8 cellular contexts compared by ENCODE assay signal in genomic region chr7:18570890-18571478, GRCh38.
DNase-seq lines count a peak whose midpoint lies in the region; ATAC-seq and TF ChIP-seq lines count a peak whose summit lies in the region.

No MANE protein-coding gene starts in this region.

- no peaks in the 10 kb centered on the region for H3K4me1 ChIP-seq in adrenal gland (replicated peaks in 1 of 2)
- H3K4me1 ChIP-seq in left lung: no peaks in the 10 kb centered on the region

- 44 to 53% (median 50%) methylated on average over 3 of the region's 3 CpGs for whole genome bisulfite sequencing in adrenal gland, 4 donors

- no peaks in the 10 kb centered on the region for H3K9me3 Mint-ChIP-seq in CD4-positive, alpha-beta T cell

- H3K9me3 ChIP-seq in adrenal gland (replicated peaks in 1 of 3): no peaks in the 10 kb centered on the region
- H3K9me3 ChIP-seq in left lung: no peaks in the 10 kb centered on the region
- no peaks in the 10 kb centered on the region for H3K9me3 ChIP-seq in CD4-positive, alpha-beta T cell (ENCODE audit: control insufficient read depth, low read length)

- H3K4me3 ChIP-seq in adrenal gland (no peak overlapping the region), left lung (no peak overlapping the region)

- TF ChIP-seq CTCF in adrenal gland (IDR thresholded peaks at IDR 0.05) (peak; percentile 16 to 56 (median 41)), left lung (IDR thresholded peaks at IDR 0.05) (peak; percentile 10 to 35)
- no peak for TF ChIP-seq CTCF in CD4-positive, alpha-beta T cell (IDR thresholded peaks at IDR 0.05)

- no peaks in the 10 kb centered on the region for H3K27me3 Mint-ChIP-seq in CD4-positive, alpha-beta T cell

- H3K4me3 Mint-ChIP-seq in CD4-positive, alpha-beta T cell: no peak overlapping the region

- intact Hi-C loops in adrenal gland (cut with DNase I) (loop anchor here (5.0 to 10.0 kb wide), 2 partner anchors 216 to 219 kb away; no protein-coding TSS in a partner anchor), left lung (cut with DNase I) (loop anchor here in 1 of 2 donors (5.0 kb wide), 1 partner anchor 219 kb away; no protein-coding TSS in a partner anchor)
- intact Hi-C loops in CD4-positive, alpha-beta T cell (cut with DNase I, micrococcal nuclease): no loop called here

- H3K27ac ChIP-seq in adrenal gland (no peak overlapping the region), left lung (no peak overlapping the region)
- no peak overlapping the region for H3K27ac ChIP-seq in CD4-positive, alpha-beta T cell (ENCODE audit: low read depth, low read length)

- POLR2A ChIA-PET in CD4-positive, alpha-beta T cell (lab: Charles Lee): no interaction called here

- TF ChIP-seq POLR2A in adrenal gland (IDR thresholded peaks at IDR 0.05): no peak

- DNase-seq in DMS153 (lab: John Stamatoyannopoulos, UW) (peak; percentile 40), NAMALWA (ENCODE audit: low spot score) (peak; percentile 40), adrenal gland (peak in 2 of 7 donors; percentile 13 to 36), left lung (no peak)
- no peak for DNase-seq in CD4-positive, alpha-beta T cell
- DNase-seq in activated CD4-positive, alpha-beta T cell treated with anti-CD3 and anti-CD28 coated beads for 1 hour: no peak

- CTCF ChIA-PET in CD4-positive, alpha-beta T cell (lab: Charles Lee): no interaction called here

- no peaks in the 10 kb centered on the region for H3K4me1 Mint-ChIP-seq in CD4-positive, alpha-beta T cell (ENCODE audit: low read depth)

- no peak overlapping the region for H3K27ac Mint-ChIP-seq in CD4-positive, alpha-beta T cell

- H3K36me3 Mint-ChIP-seq in CD4-positive, alpha-beta T cell (ENCODE audit: low read depth): no peaks in the 10 kb centered on the region

- ATAC-seq in left lung (peak; percentile 54), esophagus mucosa (no peak), HG03354 (IDR thresholded peaks at IDR 0.05; ENCODE audit: poor library complexity, severe bottlenecking, unreplicated experiment) (no peak)
- ATAC-seq in CD4-positive, alpha-beta T cell (ENCODE audit: poor library complexity): no peak

- no peaks in the 10 kb centered on the region for H3K27me3 ChIP-seq in adrenal gland
- no peaks in the 10 kb centered on the region for H3K27me3 ChIP-seq in left lung
- H3K27me3 ChIP-seq in CD4-positive, alpha-beta T cell (ENCODE audit: control insufficient read depth, insufficient read depth, low read length): no peaks in the 10 kb centered on the region

- H3K36me3 ChIP-seq in adrenal gland (replicated peaks in 1 of 2) (no peaks in the 10 kb centered on the region), left lung (no peaks in the 10 kb centered on the region)

Comparison
In these comparisons a context has a peak if more than half of its experiments do, and no peak if none do; other contexts are left out.
1. DNase-seq: peak in DMS153 (single experiment) and NAMALWA (single experiment); none in left lung (0 of 2), CD4-positive, alpha-beta T cell (0 of 10) and activated CD4-positive, alpha-beta T cell treated with anti-CD3 and anti-CD28 coated beads for 1 hour (single experiment).
2. intact Hi-C loops: an anchor here in adrenal gland (5.0 to 10.0 kb wide); none called in CD4-positive, alpha-beta T cell.